ENCODE assay signal across 10 cellular contexts in the genomic region with DNA sequence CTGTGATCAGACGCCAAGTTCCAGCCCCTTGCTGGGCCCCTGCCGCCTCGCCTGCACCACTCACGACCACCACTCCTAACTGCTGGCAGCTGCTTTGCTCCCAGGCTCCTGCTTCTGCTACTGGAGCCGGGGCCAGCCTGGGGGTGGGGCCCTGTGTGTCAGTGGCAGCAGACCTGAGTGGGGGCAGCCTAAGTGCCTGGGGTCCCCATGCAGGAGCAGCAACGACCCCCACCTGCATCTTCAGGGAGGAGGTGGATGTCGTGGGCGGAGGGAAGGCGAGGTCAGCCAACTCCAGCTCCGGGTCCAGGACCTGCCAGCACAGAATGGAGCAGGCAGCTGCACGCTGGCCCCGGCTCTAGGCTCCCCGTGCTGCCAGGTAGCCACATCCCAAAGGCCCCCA. TPM values are rescaled to one million over a fixed set of nuclear protein-coding genes. Genes with fewer than 3 reads are reported as not detected.
"Had no signal": no experiment of that assay in that cellular context is flagged by ENCODE, and none has a peak within 500 bp of the region (broad histone marks: within the 10 kb centered on the region; RNA-seq: fewer than 3 reads in every experiment).

No MANE protein-coding gene starts in this region.

- H3K9ac ChIP-seq: GM23248 had no signal

- DNase-seq: GM23248, GOT3, H7, IMR-90 had no signal

- H3K27ac ChIP-seq: GM23248, HL-60 had no signal

- H3K4me3 ChIP-seq: GM23248, HAP-1, K562 had no signal

- FAIRE-seq: K562 had no signal

- ATAC-seq: HCT116, K562 had no signal

- H3K4me1 ChIP-seq: HAP-1 had no signal

- H3K9me3 ChIP-seq: HAP-1 had no signal

- H2AFZ ChIP-seq: GM23248 had no signal

RNA-seq across cellular contexts. Expression of a gene that starts 21.1 kb away (rescaled TPM):
- total RNA-seq: GM23248, H4, H7, HT1080, IMR-90, K562 had no signal
- polyA plus RNA-seq: IMR-90 had no signal
